In genomic region chr11:64164392-64165312, GRCh38 we compare ENCODE assay signal across 8 cellular contexts. TPM values are rescaled to one million over a fixed set of nuclear protein-coding genes. Genes with fewer than 3 reads are reported as not detected.
DNase-seq lines count a peak whose midpoint lies in the region; FAIRE-seq and TF ChIP-seq lines count a peak whose summit lies in the region.

No MANE protein-coding gene starts in this region.

- TF ChIP-seq POLR2A in GM12891 (IDR thresholded peaks at IDR 0.05; ENCODE audit: low read depth, low read length) (no peak), H1 (IDR thresholded peaks at IDR 0.05; ENCODE audit: control extremely low read depth in 1 of 2, low read depth in 2 of 2, low read length in 2 of 2) (no peak)

- H3K14ac ChIP-seq in H1 (ENCODE audit: insufficient read length) = no peak overlapping the region
- H3K14ac ChIP-seq in neuronal stem cell (ENCODE audit: low read length) = no peak overlapping the region

- H3K23ac ChIP-seq in H1 (ENCODE audit: insufficient read length) (no peak overlapping the region), neuronal stem cell (ENCODE audit: low read depth, low read length, poor library complexity) (peak overlapping the region; percentile 1)

- no peak for TF ChIP-seq EP300 in H1 (IDR thresholded peaks at IDR 0.05; ENCODE audit: borderline replicate concordance in 1 of 2, low read depth in 2 of 2, low read length in 2 of 2)

- H3K9ac ChIP-seq in H1 (replicated peaks in 1 of 4; ENCODE audit: extremely low read depth in 1 of 4, low read depth in 3 of 4, low read length in 3 of 4) = no peak overlapping the region
- H3K9ac ChIP-seq in neuronal stem cell (ENCODE audit: low read depth, low read length, poor library complexity) = peak overlapping the region; percentile 87

- no peaks in the 10 kb centered on the region for H3K9me2 ChIP-seq in OCI-LY7 (ENCODE audit: insufficient read depth, low read length)

- H2BK120ac ChIP-seq in H1 (replicated peaks; ENCODE audit: low read depth, low read length) (peak overlapping the region; percentile 79), neuronal stem cell (ENCODE audit: low read depth, low read length) (no peak overlapping the region)

- H3K27me3 ChIP-seq in H1 (replicated peaks in 1 of 4; ENCODE audit: control insufficient read depth in 3 of 4, extremely low read depth in 1 of 4, insufficient read depth in 3 of 4, low read length in 3 of 4) (peaks cover 0 to 3% (median 0%) of the 10 kb centered on the region in 4 experiments; a peak in 2 of 7 replicates), neuronal stem cell (ENCODE audit: control insufficient read depth in 3 of 3, insufficient read depth in 3 of 3, low read depth in 1 of 3, low read length in 3 of 3) (no peaks in the 10 kb centered on the region)

- no TSS peak for BruUV-seq in OCI-LY7 (replicated peaks; lab: Mats Ljungman, UMichigan)

- POLR2A ChIA-PET in OCI-LY7 (lab: Charles Lee) = interaction anchor here (1.0 kb wide), 1 partner anchor 43 kb away, joined by 3 read pairs; no protein-coding TSS in a partner anchor
- POLR2A ChIA-PET in H1 (lab: Charles Lee; ENCODE audit: partially characterized antibody) = interaction anchor here (0.6 to 4.6 kb wide), 18 partner anchors 9 to 452 kb away, joined by 3 to 35 read pairs (median 3); partner anchors contain the start of gene STIP1

- CTCF ChIA-PET in OCI-LY7 (lab: Charles Lee; ENCODE audit: unreplicated experiment) = no interaction called here
- CTCF ChIA-PET in H1 (lab: Charles Lee; ENCODE audit: partially characterized antibody) = interaction anchor here (0.7 to 5.5 kb wide), 8 partner anchors 17 to 165 kb away, joined by 3 to 50 read pairs (median 4); partner anchors contain the start of gene PLCB3

- H3K4ac ChIP-seq in H1 (replicated peaks; ENCODE audit: insufficient read length, low read depth, low read length) (peak overlapping the region; percentile 85), neuronal stem cell (ENCODE audit: low read length) (no peak overlapping the region)

- no peaks in the 10 kb centered on the region for H3K9me3 ChIP-seq in OCI-LY7 (ENCODE audit: low read length)
- H3K9me3 ChIP-seq in H1 (ENCODE audit: insufficient read depth in 2 of 2, low read depth in 1 of 2, low read length in 1 of 2) = no peaks in the 10 kb centered on the region
- H3K9me3 ChIP-seq in neuronal stem cell (replicated peaks in 1 of 2; ENCODE audit: control insufficient read depth in 2 of 2, insufficient read depth in 1 of 2, low read depth in 1 of 2, low read length in 2 of 2) = no peaks in the 10 kb centered on the region

- peaks cover 19% of the 10 kb centered on the region for H3K4me1 ChIP-seq in OCI-LY7 (ENCODE audit: insufficient read depth, low read length, poor library complexity, severe bottlenecking)
- peaks cover 0 to 11% (median 9%) of the 10 kb centered on the region in 4 experiments; a peak in 6 of 7 replicates for H3K4me1 ChIP-seq in H1 (replicated peaks in 1 of 4; ENCODE audit: control insufficient read depth in 3 of 4, insufficient read depth in 4 of 4, low read length in 3 of 4)
- H3K4me1 ChIP-seq in neuronal stem cell (ENCODE audit: control insufficient read depth in 2 of 2, insufficient read depth in 1 of 2, low read depth in 1 of 2, low read length in 2 of 2) = peaks cover 8 to 12% of the 10 kb centered on the region in 2 donors

- H3K56ac ChIP-seq in H1 (replicated peaks; ENCODE audit: insufficient read length, low read depth, low read length) = no peak overlapping the region

- H2BK20ac ChIP-seq in H1 (ENCODE audit: low read length) = no peak overlapping the region

- intact Hi-C loops in OCI-LY7 (cut with micrococcal nuclease; ENCODE audit: unreplicated experiment) = no loop called here

- H4K20me1 ChIP-seq in OCI-LY7 (ENCODE audit: insufficient read depth, low read length) = no peaks in the 10 kb centered on the region
- peaks cover 0 to 12% of the 10 kb centered on the region in 2 experiments for H4K20me1 ChIP-seq in H1 (replicated peaks in 1 of 2; ENCODE audit: control insufficient read depth in 1 of 2, insufficient read depth in 2 of 2, low read length in 2 of 2)

- H4K91ac ChIP-seq in H1 (replicated peaks; ENCODE audit: insufficient read length, low read length) (peak overlapping the region; percentile 96), neuronal stem cell (ENCODE audit: low read depth, low read length, poor library complexity) (no peak overlapping the region)

- H3K23me2 ChIP-seq in H1 (ENCODE audit: low read depth, low read length) = peaks cover 10% of the 10 kb centered on the region; the same call in 1 of the 2 replicates

- H3K79me1 ChIP-seq in H1 (ENCODE audit: low read depth, low read length) (no peaks in the 10 kb centered on the region; the same call in 1 of the 2 replicates), neuronal stem cell (ENCODE audit: low read depth, low read length) (peaks cover 2% of the 10 kb centered on the region)

- H3K4me2 ChIP-seq in OCI-LY7 (ENCODE audit: low read length) (peak overlapping the region; percentile 63), H1 (ENCODE audit: insufficient read depth in 1 of 2, low read depth in 2 of 2, low read length in 2 of 2) (peak overlapping the region; percentile 65 to 87), neuronal stem cell (ENCODE audit: insufficient read depth, low read length, poor library complexity, severe bottlenecking) (peak overlapping the region; percentile 85)

- TF ChIP-seq CTCF in OCI-LY7 (conservative IDR thresholded peaks at IDR 0.05; ENCODE audit: low read length) (no peak), H1 (IDR thresholded peaks at IDR 0.05; ENCODE audit: control extremely low read depth in 1 of 3, insufficient read depth in 1 of 3, low read depth in 1 of 3, low read length in 3 of 3) (no peak)

- H2BK5ac ChIP-seq in H1 (ENCODE audit: low read depth, low read length) (peak overlapping the region; percentile 60; the same call in 1 of the 2 replicates), neuronal stem cell (ENCODE audit: low read length) (peak overlapping the region; percentile 14)

- H2BK15ac ChIP-seq in H1 (ENCODE audit: low read length) = peak overlapping the region; percentile 97
- peak overlapping the region; percentile 86 for H2BK15ac ChIP-seq in neuronal stem cell (ENCODE audit: low read length)

- H3K18ac ChIP-seq in H1 (ENCODE audit: extremely low read depth, low read length) (peak overlapping the region; percentile 62; the same call in 1 of the 2 replicates), neuronal stem cell (ENCODE audit: low read length) (peak overlapping the region; percentile 4)

- H4K8ac ChIP-seq in H1 (ENCODE audit: extremely low read depth, insufficient read depth, low read length) (peak overlapping the region; percentile 91), neuronal stem cell (ENCODE audit: low read depth, low read length) (no peak overlapping the region)

- H2AK5ac ChIP-seq in H1 (ENCODE audit: low read depth, low read length) (peak overlapping the region; percentile 69; the same call in 1 of the 2 replicates), neuronal stem cell (ENCODE audit: low read depth, low read length) (peak overlapping the region; percentile 79)

- peak overlapping the region; percentile 80; the same call in 1 of the 2 replicates for H2BK12ac ChIP-seq in H1 (ENCODE audit: low read depth, low read length)
- H2BK12ac ChIP-seq in neuronal stem cell (ENCODE audit: low read length) = no peak overlapping the region

- DNase-seq in GM12891 (ENCODE audit: insufficient read length, low spot score) (no peak), OCI-LY7 (ENCODE audit: low spot score) (no peak), H1 (ENCODE audit: low read depth in 1 of 2, low spot score in 2 of 2) (peak in 1 of 2 experiments; percentile 70), neuronal stem cell (ENCODE audit: low spot score) (no peak), SKM-1 (lab: John Stamatoyannopoulos, UW; ENCODE audit: unreplicated experiment) (no peak), NK-92 (lab: John Stamatoyannopoulos, UW; ENCODE audit: unreplicated experiment) (no peak), Ammon's horn (ENCODE audit: low spot score) (no peak)
- DNase-seq in activated CD4-positive, CD25-positive, alpha-beta regulatory T cell treated with anti-CD3 and anti-CD28 coated beads, Interleukin-2, amount 50 U/mL, for 72 hours = no peak

- H2AFZ ChIP-seq in OCI-LY7 (ENCODE audit: low read length) = no peak overlapping the region
- H2AFZ ChIP-seq in H1 (ENCODE audit: low read length) = no peak overlapping the region
- peak overlapping the region; percentile 100 for H2AFZ ChIP-seq in neuronal stem cell (ENCODE audit: low read length)

- H3K4me3 ChIP-seq in OCI-LY7 (ENCODE audit: low read depth, low read length, poor library complexity, severe bottlenecking) = peak overlapping the region; percentile 67
- peak overlapping the region; percentile 1 to 77 (median 34); a peak in 4 of 8 replicates for H3K4me3 ChIP-seq in H1 (ENCODE audit: extremely low read depth in 1 of 4, insufficient read depth in 2 of 4, low read depth in 3 of 4, low read length in 4 of 4)
- peak overlapping the region; percentile 28 to 85 for H3K4me3 ChIP-seq in neuronal stem cell (ENCODE audit: low read length in 2 of 2)

- TF ChIP-seq RAD21 in H1 (IDR thresholded peaks at IDR 0.05 in 1 of 2, conservative IDR thresholded peaks at IDR 0.05 in 1 of 2; ENCODE audit: low read depth in 2 of 2, low read length in 2 of 2) = no peak

- H3K27ac ChIP-seq in OCI-LY7 (ENCODE audit: low read depth, low read length, poor library complexity, severe bottlenecking) = no peak overlapping the region
- no peak overlapping the region for H3K27ac ChIP-seq in H1 (ENCODE audit: low read depth, low read length)
- no peak overlapping the region for H3K27ac ChIP-seq in neuronal stem cell (replicated peaks; ENCODE audit: low read length)

- H3K36me3 ChIP-seq in OCI-LY7 (ENCODE audit: insufficient read depth, low read length) (no peaks in the 10 kb centered on the region), H1 (ENCODE audit: control insufficient read depth in 2 of 4, insufficient read depth in 4 of 4, low read length in 3 of 4) (0 out of 8 replicates have a peak, but pooled peaks cover 0 to 3% (median 0%) of the 10 kb centered on the region in 4 experiments), neuronal stem cell (replicated peaks in 1 of 2; ENCODE audit: control insufficient read depth in 2 of 2, insufficient read depth in 2 of 2, low read length in 2 of 2) (no peaks in the 10 kb centered on the region)

- 60% methylated on average over 20 of the region's 20 CpGs; no CpG with 5 or more reads in 1 of the 2 experiments for WGBS in H1 (ENCODE audit: extremely low coverage in 1 of 2, insufficient coverage in 1 of 2, insufficient read length in 1 of 2, insufficient replicate concordance in 2 of 2, low coverage in 1 of 2, low lambda C conversion rate in 2 of 2, missing lambda C conversion rate in 1 of 2), 2 experiments
- WGBS in neuronal stem cell (ENCODE audit: extremely low coverage in 2 of 2, insufficient read length in 2 of 2, insufficient replicate concordance in 1 of 2), 2 donors = no CpG with 5 or more reads among the region's 20 CpGs

- FAIRE-seq in GM12891 (lab: Jason Lieb, UNC) (no peak), H1 (lab: Jason Lieb, UNC) (no peak)

- H3K79me2 ChIP-seq in OCI-LY7 (ENCODE audit: insufficient read depth, low read depth, low read length) = no peaks in the 10 kb centered on the region
- 0 out of 4 replicates have a peak, but pooled peaks cover 0 to 2% of the 10 kb centered on the region in 2 experiments for H3K79me2 ChIP-seq in H1 (ENCODE audit: control insufficient read depth in 1 of 2, insufficient read depth in 2 of 2, low read length in 2 of 2)

- H4K5ac ChIP-seq in H1 (ENCODE audit: insufficient read length, low read depth, low read length) = peak overlapping the region; percentile 58

RNA-seq across cellular contexts. Expression of gene MACROD1, which starts 1.3 kb away (rescaled TPM):
- polyA plus RNA-seq in GM12891 (2012; ENCODE audit: low read depth, missing spikeins) = 3.0 TPM
- total RNA-seq in OCI-LY7 (2014; rRNA removed; shearing (Covaris generic)) = 24.8 and 25.4 TPM in 2 replicates
- total RNA-seq in OCI-LY7 (2022) = 14.4 and 14.7 TPM in 2 replicates
- total RNA-seq in H1 (2021; fragmentation: NEBNext Ultra II Directional; extraction: Animal tissue kit (Norgen Biotek cat#: 25700)) = 19.5 and 19.6 TPM in 2 replicates
- 34.1 and 107 TPM in 2 replicates for polyA plus RNA-seq in H1 (2011; rRNA removed)
- 32.4 TPM for polyA plus RNA-seq in H1 (2011; cell fraction: cytosol; rRNA removed)
- 76.9 TPM for polyA plus RNA-seq in H1 (2011; cell fraction: nucleus; rRNA removed)
- 11.6 to 26.0 TPM (median 19.7 TPM) in 4 replicates for polyA plus RNA-seq in H1 (2012, experiment 1 of 2)
- 38.9 TPM for polyA plus RNA-seq in H1 (2012, experiment 2 of 2)
- polyA plus RNA-seq in H1 (2013, experiment 1 of 2) = 15.5 TPM
- 18.0 TPM for polyA plus RNA-seq in H1 (2013, experiment 2 of 2)
- 1.8 and 2.5 TPM in 2 replicates for polyA minus RNA-seq in H1 (2011; rRNA and poly(A)+ RNA removed)
- polyA minus RNA-seq in H1 (2011; cell fraction: cytosol; rRNA and poly(A)+ RNA removed) = 21.4 TPM
- 16.9 TPM for polyA minus RNA-seq in H1 (2011; cell fraction: nucleus; rRNA and poly(A)+ RNA removed)
- polyA plus RNA-seq in neuronal stem cell (2013, experiment 1 of 2) = 20.5 TPM
- polyA plus RNA-seq in neuronal stem cell (2013, experiment 2 of 2) = 20.6 TPM

RNA-seq across cellular contexts. Expression of gene STIP1, which starts 21.3 kb away (rescaled TPM):
- polyA plus RNA-seq in GM12891 (2012; ENCODE audit: low read depth, missing spikeins) = 115 TPM
- total RNA-seq in OCI-LY7 (2014; rRNA removed; shearing (Covaris generic)) = 271 and 309 TPM in 2 replicates
- total RNA-seq in OCI-LY7 (2022) = 186 and 240 TPM in 2 replicates
- total RNA-seq in H1 (2021; fragmentation: NEBNext Ultra II Directional; extraction: Animal tissue kit (Norgen Biotek cat#: 25700)) = 316 and 329 TPM in 2 replicates
- 140 and 151 TPM in 2 replicates for polyA plus RNA-seq in H1 (2011; rRNA removed)
- 252 TPM for polyA plus RNA-seq in H1 (2011; cell fraction: cytosol; rRNA removed)
- 221 TPM for polyA plus RNA-seq in H1 (2011; cell fraction: nucleus; rRNA removed)
- 305 to 468 TPM (median 341 TPM) in 4 replicates for polyA plus RNA-seq in H1 (2012, experiment 1 of 2)
- polyA plus RNA-seq in H1 (2012, experiment 2 of 2) = 185 TPM
- polyA plus RNA-seq in H1 (2013, experiment 1 of 2) = 190 TPM
- polyA plus RNA-seq in H1 (2013, experiment 2 of 2) = 182 TPM
- 373 and 434 TPM in 2 replicates for polyA minus RNA-seq in H1 (2011; rRNA and poly(A)+ RNA removed)
- polyA minus RNA-seq in H1 (2011; cell fraction: cytosol; rRNA and poly(A)+ RNA removed) = 164 TPM
- 201 TPM for polyA minus RNA-seq in H1 (2011; cell fraction: nucleus; rRNA and poly(A)+ RNA removed)
- 160 TPM for polyA plus RNA-seq in neuronal stem cell (2013, experiment 1 of 2)
- 156 TPM for polyA plus RNA-seq in neuronal stem cell (2013, experiment 2 of 2)

RNA-seq across cellular contexts. Expression of gene FERMT3, which starts 41.9 kb away (rescaled TPM):
- polyA plus RNA-seq in GM12891 (2012; ENCODE audit: low read depth, missing spikeins) = 98.2 TPM
- total RNA-seq in OCI-LY7 (2014; rRNA removed; shearing (Covaris generic)) = 116 and 120 TPM in 2 replicates
- 167 and 201 TPM in 2 replicates for total RNA-seq in OCI-LY7 (2022)
- 1.4 and 2.7 TPM in 2 replicates for total RNA-seq in H1 (2021; fragmentation: NEBNext Ultra II Directional; extraction: Animal tissue kit (Norgen Biotek cat#: 25700))
- polyA plus RNA-seq in H1 (2011; rRNA removed) = 3.7 and 5.9 TPM in 2 replicates
- polyA plus RNA-seq in H1 (2011; cell fraction: cytosol; rRNA removed) = 4.0 TPM
- polyA plus RNA-seq in H1 (2011; cell fraction: nucleus; rRNA removed) = 20.1 TPM
- 2.2 to 6.1 TPM (median 3.2 TPM) in 4 replicates for polyA plus RNA-seq in H1 (2012, experiment 1 of 2)
- 3.0 TPM for polyA plus RNA-seq in H1 (2012, experiment 2 of 2)
- polyA plus RNA-seq in H1 (2013, experiment 1 of 2) = 1.1 TPM
- polyA plus RNA-seq in H1 (2013, experiment 2 of 2) = 1.0 TPM
- 0.32 and 2.0 TPM in 2 replicates for polyA minus RNA-seq in H1 (2011; rRNA and poly(A)+ RNA removed)
- polyA minus RNA-seq in H1 (2011; cell fraction: cytosol; rRNA and poly(A)+ RNA removed) = 0.88 TPM
- 5.9 TPM for polyA minus RNA-seq in H1 (2011; cell fraction: nucleus; rRNA and poly(A)+ RNA removed)
- 0.32 TPM for polyA plus RNA-seq in neuronal stem cell (2013, experiment 1 of 2)
- 0.44 TPM for polyA plus RNA-seq in neuronal stem cell (2013, experiment 2 of 2)

Comparison
In these comparisons a context has a peak if more than half of its experiments do, and no peak if none do; other contexts are left out.
1. RNA of gene FERMT3, which starts 41.9 kb away (total RNA-seq): 116 to 201 TPM in OCI-LY7; 1.4 to 2.7 TPM in H1; every median in the first group is over 10 times any median in the second.
2. Peak in every context shown above with its lines, with median percentiles within 50 percentile points of each other: H3K4me2 ChIP-seq and H3K4me3 ChIP-seq.